In genomic region chr9:14692536-14692917, GRCh38 we compare ENCODE assay signal across 8 cellular contexts. TPM values are rescaled to one million over a fixed set of nuclear protein-coding genes. Genes with fewer than 3 reads are reported as not detected.
DNase-seq lines count a peak whose midpoint lies in the region; ATAC-seq, FAIRE-seq and TF ChIP-seq lines count a peak whose summit lies in the region.

No MANE protein-coding gene starts in this region.

- H3K36me3 ChIP-seq in sigmoid colon = peaks cover 0 to 27% (median 0%) of the 10 kb centered on the region in 4 donors

- H3K27me3 Mint-ChIP-seq in activated CD4-positive, alpha-beta memory T cell treated with anti-CD3 and anti-CD28 coated beads for 36 hours = peaks cover 4% of the 10 kb centered on the region

- POLR2A ChIA-PET in activated CD4-positive, alpha-beta memory T cell treated with anti-CD3 and anti-CD28 coated beads for 36 hours (lab: Charles Lee) = no interaction called here

- H3K4me3 Mint-ChIP-seq in activated CD4-positive, alpha-beta memory T cell treated with anti-CD3 and anti-CD28 coated beads for 36 hours = peak overlapping the region; percentile 90

- H3K27ac Mint-ChIP-seq in activated CD4-positive, alpha-beta memory T cell treated with anti-CD3 and anti-CD28 coated beads for 36 hours = peak overlapping the region; percentile 63

- TF ChIP-seq POLR2A in sigmoid colon (IDR thresholded peaks at IDR 0.05) = no peak

- H3K27ac ChIP-seq in sigmoid colon = peak overlapping the region in 3 of 4 donors; percentile 65 to 69 (median 68)

- CTCF ChIA-PET in activated CD4-positive, alpha-beta memory T cell treated with anti-CD3 and anti-CD28 coated beads for 36 hours (lab: Charles Lee) = interaction anchor here (0.9 kb wide), 1 partner anchor 72 kb away, joined by 4 read pairs; no protein-coding TSS in a partner anchor

- TF ChIP-seq CTCF in AG09309 (IDR thresholded peaks at IDR 0.05; ENCODE audit: control insufficient read depth, insufficient read depth, low read depth, low read length, missing control alignments) = no peak
- no peak for TF ChIP-seq CTCF in sigmoid colon (IDR thresholded peaks at IDR 0.05)

- WGBS in sigmoid colon, 2 donors = 4 to 9% methylated on average over 7 of the region's 7 CpGs

- H3K4me1 Mint-ChIP-seq in activated CD4-positive, alpha-beta memory T cell treated with anti-CD3 and anti-CD28 coated beads for 36 hours (ENCODE audit: low read depth) = peaks cover 45% of the 10 kb centered on the region

- no peak for FAIRE-seq in RCC 7860 (lab: Jason Lieb, UNC)

- TF ChIP-seq EP300 in sigmoid colon (IDR thresholded peaks at IDR 0.05) = no peak

- H3K27me3 ChIP-seq in sigmoid colon = no peaks in the 10 kb centered on the region

- ATAC-seq in HG02852 (IDR thresholded peaks at IDR 0.05; ENCODE audit: unreplicated experiment) (peak; percentile 0), GM21576 (IDR thresholded peaks at IDR 0.05; ENCODE audit: unreplicated experiment) (no peak)

- peak overlapping the region; percentile 94 for H3K4me3 ChIP-seq in AG09309 (ENCODE audit: control insufficient read depth, low read depth, low read length)
- peak overlapping the region; percentile 86 to 99 (median 88) for H3K4me3 ChIP-seq in sigmoid colon

- H3K4me1 ChIP-seq in sigmoid colon = peaks cover 0 to 19% (median 10%) of the 10 kb centered on the region in 4 donors

- no peaks in the 10 kb centered on the region for H3K9me3 ChIP-seq in sigmoid colon

- H3K36me3 Mint-ChIP-seq in activated CD4-positive, alpha-beta memory T cell treated with anti-CD3 and anti-CD28 coated beads for 36 hours = peaks cover 11% of the 10 kb centered on the region

- DNase-seq in AG09309 (ENCODE audit: low read depth) = no peak
- DNase-seq in activated CD4-positive, alpha-beta memory T cell treated with anti-CD3 and anti-CD28 coated beads for 36 hours = no peak
- peak; percentile 9 for DNase-seq in hepatic stellate cell (ENCODE audit: low spot score)
- DNase-seq in sigmoid colon = no peak
- DNase-seq in RCC 7860 (ENCODE audit: low spot score) = no peak
- DNase-seq in ecto neural progenitor cell (ENCODE audit: low spot score) = no peak

- H3K9me3 Mint-ChIP-seq in activated CD4-positive, alpha-beta memory T cell treated with anti-CD3 and anti-CD28 coated beads for 36 hours = no peaks in the 10 kb centered on the region

- intact Hi-C loops in activated CD4-positive, alpha-beta memory T cell treated with anti-CD3 and anti-CD28 coated beads for 36 hours (cut with micrococcal nuclease) = loop anchor here (5.0 kb wide), 2 partner anchors 370 to 605 kb away; no protein-coding TSS in a partner anchor
- intact Hi-C loops in sigmoid colon (cut with DNase I) = no loop called here

RNA-seq across cellular contexts. Expression of gene ZDHHC21, which starts 0.7 kb away (rescaled TPM):
- 1 to 10 TPM; 5.1 to 6.7 TPM for total RNA-seq in activated CD4-positive, alpha-beta memory T cell treated with anti-CD3 and anti-CD28 coated beads for 36 hours
- 10 to 100 TPM; 14.1 to 34.9 (median 15.3) TPM for total RNA-seq in sigmoid colon
- polyA plus RNA-seq in sigmoid colon = 1 to 10 TPM; 3.0 to 5.1 (median 4.0) TPM

RNA-seq across cellular contexts. Expression of gene CER1, which starts 30.0 kb away (rescaled TPM):
- total RNA-seq in activated CD4-positive, alpha-beta memory T cell treated with anti-CD3 and anti-CD28 coated beads for 36 hours = not detected
- under 1 TPM in 2 of 4 donors, not detected in 2; 0.71 to 0.99 TPM for total RNA-seq in sigmoid colon
- polyA plus RNA-seq in sigmoid colon = not detected
